1 cellular context compared by ENCODE assay signal in the genomic region with DNA sequence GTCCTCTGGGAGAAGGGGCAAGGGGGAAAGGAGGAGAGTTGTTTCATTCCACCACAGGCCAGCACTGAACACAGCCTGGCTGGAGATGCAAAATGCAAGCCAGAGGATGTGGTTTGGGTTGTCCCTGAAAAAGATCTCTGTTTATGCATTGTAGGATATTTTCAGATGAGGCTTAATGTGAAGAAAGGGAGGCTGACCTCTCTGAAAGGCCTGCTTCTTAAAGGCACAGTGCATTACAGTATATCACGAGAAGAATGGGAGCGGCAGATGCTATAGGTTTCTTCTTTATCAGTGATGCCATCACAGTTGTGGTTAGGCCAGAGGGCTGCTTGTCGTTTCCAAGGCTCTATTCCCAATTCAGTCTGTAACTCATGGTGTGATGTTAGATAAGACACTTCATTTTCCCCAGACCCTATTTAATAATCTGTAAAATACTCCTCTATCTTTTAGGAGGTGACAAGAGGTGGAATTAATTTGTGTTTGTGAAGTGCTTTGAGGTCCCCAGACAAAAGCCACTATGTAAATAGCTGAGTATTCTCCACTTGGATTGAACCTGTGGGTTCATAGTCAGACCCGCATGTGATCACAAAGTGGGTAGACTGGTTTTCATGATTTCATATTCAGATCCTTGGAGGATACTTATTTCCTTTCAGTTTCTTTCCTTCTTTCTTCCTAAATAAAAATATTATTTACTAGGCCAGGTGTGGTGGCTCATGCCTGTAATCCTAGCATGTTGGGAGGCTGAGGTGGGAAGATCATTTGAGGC.
TF ChIP-seq lines count a peak whose summit lies in the region.

No MANE protein-coding gene starts in this region.

TF ChIP-seq in IMR-90, 13 proteins besides CTCF, POLR2A, EP300 and RAD21 (continued from another document):
- TF ChIP-seq CEBPB (IDR thresholded peaks at IDR 0.05; ENCODE audit: low read depth, low read length) (no peak), MAZ (IDR thresholded peaks at IDR 0.05; ENCODE audit: borderline replicate concordance, low read depth, low read length) (no peak), MAFK (IDR thresholded peaks at IDR 0.05; ENCODE audit: low read depth, low read length) (no peak)
- TF ChIP-seq, protein P1, sequence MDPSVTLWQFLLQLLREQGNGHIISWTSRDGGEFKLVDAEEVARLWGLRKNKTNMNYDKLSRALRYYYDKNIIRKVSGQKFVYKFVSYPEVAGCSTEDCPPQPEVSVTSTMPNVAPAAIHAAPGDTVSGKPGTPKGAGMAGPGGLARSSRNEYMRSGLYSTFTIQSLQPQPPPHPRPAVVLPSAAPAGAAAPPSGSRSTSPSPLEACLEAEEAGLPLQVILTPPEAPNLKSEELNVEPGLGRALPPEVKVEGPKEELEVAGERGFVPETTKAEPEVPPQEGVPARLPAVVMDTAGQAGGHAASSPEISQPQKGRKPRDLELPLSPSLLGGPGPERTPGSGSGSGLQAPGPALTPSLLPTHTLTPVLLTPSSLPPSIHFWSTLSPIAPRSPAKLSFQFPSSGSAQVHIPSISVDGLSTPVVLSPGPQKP (IDR thresholded peaks at IDR 0.05; ENCODE audit: borderline replicate concordance, low read depth, low read length), result no peak
TF ChIP-seq in IMR-90: peak in this region for 0.
